ENCODE assay signal across 8 cellular contexts in the genomic region with DNA sequence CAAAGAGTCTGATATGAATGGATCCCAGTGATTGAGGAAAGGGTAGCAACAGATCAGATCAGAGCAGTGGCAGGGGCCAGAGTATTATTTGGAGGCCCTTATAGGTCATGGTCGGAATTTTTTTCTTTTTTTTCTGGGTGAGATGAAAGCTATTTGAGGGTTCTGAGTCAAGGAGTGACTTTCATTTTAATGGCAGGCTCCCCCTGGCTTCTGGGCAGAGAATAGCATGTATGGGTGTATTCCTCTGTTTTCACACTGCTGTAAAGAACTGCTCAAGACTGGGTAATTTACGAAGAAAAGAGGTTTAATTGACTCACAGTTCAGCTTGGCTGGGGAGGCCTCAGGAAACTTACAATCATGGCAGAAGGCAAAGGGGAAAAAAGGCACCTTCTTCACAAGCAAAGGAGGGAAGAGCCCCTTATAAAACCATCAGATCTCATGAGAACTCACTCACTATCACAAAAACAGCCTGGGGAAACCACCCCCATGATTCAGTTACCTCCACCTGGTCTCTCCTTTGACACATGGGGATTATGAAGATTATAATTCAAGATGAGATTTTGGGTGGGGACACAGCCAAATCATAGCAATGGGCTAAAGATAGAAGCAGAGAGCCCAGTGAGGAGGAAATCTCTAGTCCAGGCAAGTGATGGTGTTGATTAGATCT. TPM values are rescaled to one million over a fixed set of nuclear protein-coding genes. Genes with fewer than 3 reads are reported as not detected.
DNase-seq lines count a peak whose midpoint lies in the region; ATAC-seq and TF ChIP-seq lines count a peak whose summit lies in the region.

No MANE protein-coding gene starts in this region.

- peak; percentile 64 for DNase-seq in CD1c-positive myeloid dendritic cell (ENCODE audit: extremely low spot score)
- peak; percentile 22 for DNase-seq in HS-27A (ENCODE audit: low read depth)
- DNase-seq in endothelial cell (ENCODE audit: low spot score): no peak
- DNase-seq in renal cortical epithelial cell (ENCODE audit: low read depth): peak; percentile 19
- no peak for DNase-seq in superior temporal gyrus (ENCODE audit: extremely low spot score)
- DNase-seq in NCI-H2107 (lab: John Stamatoyannopoulos, UW): no peak

- H3K9me3 Mint-ChIP-seq in endothelial cell (ENCODE audit: unreplicated experiment): no peaks in the 10 kb centered on the region

- peaks cover 24% of the 10 kb centered on the region for H3K36me3 Mint-ChIP-seq in endothelial cell (ENCODE audit: low read depth, unreplicated experiment)

- H3K4me3 Mint-ChIP-seq in endothelial cell (ENCODE audit: unreplicated experiment): peak overlapping the region; percentile 32

- peaks cover 19% of the 10 kb centered on the region for H3K27me3 Mint-ChIP-seq in endothelial cell (ENCODE audit: unreplicated experiment)

- TF ChIP-seq CTCF in WI38 (IDR thresholded peaks at IDR 0.05; ENCODE audit: low read depth, low read length) (peak; percentile 66), endothelial cell (IDR thresholded peaks at IDR 0.05; ENCODE audit: unreplicated experiment) (peak; percentile 72)

- no peaks in the 10 kb centered on the region for H3K4me1 Mint-ChIP-seq in endothelial cell (ENCODE audit: unreplicated experiment)

- no peak overlapping the region for H3K4me3 ChIP-seq in WI38 (ENCODE audit: low read depth, low read length)

- ATAC-seq in GM21526 (IDR thresholded peaks at IDR 0.05; ENCODE audit: low FRiP score, unreplicated experiment): no peak

- no peak overlapping the region for H3K27ac Mint-ChIP-seq in endothelial cell (ENCODE audit: unreplicated experiment)

RNA-seq across cellular contexts. Expression of a gene that starts 3.0 kb away (rescaled TPM):
- total RNA-seq in endothelial cell (ENCODE audit: unreplicated experiment): 4.0 TPM
- 0.25 TPM in 1 of 2 replicates, not detected in the other for total RNA-seq in renal cortical epithelial cell

RNA-seq across cellular contexts. Expression of a gene that starts 7.2 kb away (rescaled TPM):
- not detected for total RNA-seq in endothelial cell (ENCODE audit: unreplicated experiment)
- total RNA-seq in renal cortical epithelial cell: not detected in 2 replicates

RNA-seq across cellular contexts. Expression of a gene that starts 34.2 kb away (rescaled TPM):
- total RNA-seq in endothelial cell (ENCODE audit: unreplicated experiment): 167 TPM
- total RNA-seq in renal cortical epithelial cell: 28.0 and 34.2 TPM in 2 replicates

RNA-seq across cellular contexts. Expression of a gene that starts 35.7 kb away (rescaled TPM):
- total RNA-seq in endothelial cell (ENCODE audit: unreplicated experiment): 2.2 TPM
- total RNA-seq in renal cortical epithelial cell: 0.17 and 0.35 TPM in 2 replicates

Comparison
In these comparisons a context has a peak if more than half of its experiments do, and no peak if none do; other contexts are left out.
1. DNase-seq: peak in CD1c-positive myeloid dendritic cell (single experiment), HS-27A (single experiment) and renal cortical epithelial cell (single experiment); none in endothelial cell (single experiment), superior temporal gyrus (single experiment) and NCI-H2107 (single experiment).